ENCODE assay signal across 8 cellular contexts in the genomic region with DNA sequence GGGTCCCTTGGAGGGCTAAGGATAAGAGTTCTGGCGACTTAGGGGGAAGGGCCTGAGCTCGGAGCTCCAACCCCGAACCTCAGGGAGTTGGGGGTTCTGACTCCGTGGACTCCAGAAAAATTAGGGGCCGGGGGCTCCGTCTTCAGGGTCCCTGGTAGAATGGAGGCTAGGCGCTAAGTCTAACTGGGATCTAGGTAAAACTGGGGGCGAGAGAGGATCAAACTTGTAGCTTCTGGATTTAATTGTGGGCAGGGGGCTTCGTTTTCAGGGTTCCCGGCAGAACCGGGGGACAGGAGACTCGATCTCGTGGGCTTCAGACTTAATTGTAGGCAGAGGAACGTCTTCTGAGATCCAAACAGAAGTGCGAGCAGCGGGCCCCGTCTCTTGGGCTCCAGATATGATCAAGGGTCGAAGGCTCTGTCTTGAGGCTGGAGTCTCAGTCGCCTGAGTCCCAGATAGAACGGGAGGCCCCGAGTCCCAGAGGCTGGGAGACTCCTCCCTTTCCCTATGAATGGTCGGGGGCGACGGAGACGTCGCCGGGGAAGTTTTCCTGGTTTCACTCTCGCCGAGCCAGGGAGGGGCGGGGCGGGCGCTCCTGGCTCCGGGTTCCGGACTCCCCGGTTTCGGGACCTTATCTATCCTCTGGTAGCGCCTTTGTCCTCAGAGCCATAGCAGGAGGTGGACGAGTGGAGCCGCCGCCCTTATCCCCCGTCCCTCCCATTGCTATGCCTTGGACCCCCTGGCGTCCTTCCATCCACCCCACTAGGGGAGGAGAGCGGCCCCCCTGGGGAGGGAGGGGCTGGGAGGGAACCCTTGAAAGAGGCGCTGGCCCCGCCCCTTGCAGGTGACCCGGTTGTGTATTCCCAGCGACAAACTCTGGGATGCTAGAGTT. TPM values are rescaled to one million over a fixed set of nuclear protein-coding genes. Genes with fewer than 3 reads are reported as not detected.
A peak's percentile ranks its signal among the peaks of the same experiment; 100 is the strongest.
DNase-seq lines count a peak whose midpoint lies in the region; ATAC-seq and TF ChIP-seq lines count a peak whose summit lies in the region.

No MANE protein-coding gene starts in this region.

- DNase-seq in Calu3 (peak; percentile 90), MM.1S (no peak), adipocyte (ENCODE audit: low read depth) (peak; percentile 90), heart left ventricle (peak; percentile 78 to 85 (median 80)), OCI-M2 (lab: John Stamatoyannopoulos, UW; ENCODE audit: unreplicated experiment) (no peak), SHP77 (lab: John Stamatoyannopoulos, UW) (no peak)

- peak overlapping the region; percentile 66 for H3K4me3 Mint-ChIP-seq in Calu3 (ENCODE audit: low read depth, unreplicated experiment)

- peaks cover 63% of the 10 kb centered on the region for H3K36me3 Mint-ChIP-seq in Calu3 (ENCODE audit: insufficient read depth, unreplicated experiment)

- H3K79me2 ChIP-seq in MM.1S (ENCODE audit: low read length): no peaks in the 10 kb centered on the region
- peaks cover 39% of the 10 kb centered on the region for H3K79me2 ChIP-seq in parathyroid adenoma

- H2AFZ ChIP-seq in MM.1S (ENCODE audit: low read length) (no peak overlapping the region), parathyroid adenoma (peak overlapping the region; percentile 14)

- 1 to 2% (median 1%) methylated on average over 27 to 47 of the region's 47 CpGs for WGBS in heart left ventricle, 4 donors

- TF ChIP-seq POLR2A in heart left ventricle (IDR thresholded peaks at IDR 0.05): peak in 1 of 2 donors; percentile 45

- peaks cover 60% of the 10 kb centered on the region for H3K27me3 ChIP-seq in MM.1S (replicated peaks; ENCODE audit: insufficient read depth, low read length)
- no peaks in the 10 kb centered on the region for H3K27me3 ChIP-seq in adipocyte (replicated peaks; ENCODE audit: control insufficient read depth, insufficient read depth, low read length)
- no peaks in the 10 kb centered on the region for H3K27me3 ChIP-seq in heart left ventricle
- no peaks in the 10 kb centered on the region for H3K27me3 ChIP-seq in parathyroid adenoma (ENCODE audit: control insufficient read depth, insufficient read depth, low read length)

- H3K4me3 ChIP-seq in MM.1S (ENCODE audit: low read length) (no peak overlapping the region; the same call in 1 of the 2 replicates), adipocyte (ENCODE audit: low read length) (peak overlapping the region; percentile 98), heart left ventricle (peak overlapping the region; percentile 86 to 100 (median 99)), parathyroid adenoma (ENCODE audit: low read depth, low read length) (peak overlapping the region; percentile 99)

- CTCF ChIA-PET in Calu3 (lab: Charles Lee): interaction anchor here (0.5 to 1.1 kb wide), 4 partner anchors 10 to 124 kb away, joined by 3 to 4 read pairs (median 4); partner anchors contain the start of gene TOMM40

- ATAC-seq in heart left ventricle (peak in 2 of 4 donors; percentile 4 to 41), HG03139 (IDR thresholded peaks at IDR 0.05; ENCODE audit: unreplicated experiment) (no peak)

- no peak overlapping the region for H3K27ac ChIP-seq in MM.1S (ENCODE audit: low read length)
- H3K27ac ChIP-seq in heart left ventricle: peak overlapping the region; percentile 94 to 100 (median 98)
- peak overlapping the region; percentile 97 for H3K27ac ChIP-seq in parathyroid adenoma

- H3K27me3 Mint-ChIP-seq in Calu3 (ENCODE audit: unreplicated experiment): no peaks in the 10 kb centered on the region

- H4K20me1 ChIP-seq in MM.1S (ENCODE audit: insufficient read depth, low read length): no peaks in the 10 kb centered on the region

- H3K36me3 ChIP-seq in MM.1S (replicated peaks; ENCODE audit: insufficient read depth, low read length): no peaks in the 10 kb centered on the region
- no peaks in the 10 kb centered on the region for H3K36me3 ChIP-seq in adipocyte (ENCODE audit: control insufficient read depth, insufficient read depth, low read length, severe bottlenecking)
- no peaks in the 10 kb centered on the region for H3K36me3 ChIP-seq in heart left ventricle
- H3K36me3 ChIP-seq in parathyroid adenoma (ENCODE audit: control insufficient read depth, insufficient read depth, low read length): no peaks in the 10 kb centered on the region

- H3K4me1 ChIP-seq in MM.1S (ENCODE audit: low read length): peaks cover 17% of the 10 kb centered on the region
- peaks cover 19% of the 10 kb centered on the region for H3K4me1 ChIP-seq in adipocyte (ENCODE audit: control insufficient read depth, insufficient read depth, low read length)
- peaks cover 15 to 69% (median 43%) of the 10 kb centered on the region in 12 donors for H3K4me1 ChIP-seq in heart left ventricle
- peaks cover 21% of the 10 kb centered on the region for H3K4me1 ChIP-seq in parathyroid adenoma

- H3K9me3 ChIP-seq in MM.1S (replicated peaks; ENCODE audit: insufficient read depth, low read length) (no peaks in the 10 kb centered on the region), adipocyte (ENCODE audit: control insufficient read depth, low read length) (no peaks in the 10 kb centered on the region), heart left ventricle (no peaks in the 10 kb centered on the region), parathyroid adenoma (ENCODE audit: control insufficient read depth, low read length) (no peaks in the 10 kb centered on the region)

- TSS peak; percentile 99 for BruUV-seq in Calu3 (replicated peaks; lab: Mats Ljungman, UMichigan)

- intact Hi-C loops in Calu3 (cut with micrococcal nuclease; ENCODE audit: unreplicated experiment): loop anchor here (10.0 kb wide), 1 partner anchor 123 kb away; no protein-coding TSS in a partner anchor
- intact Hi-C loops in heart left ventricle (cut with DNase I): loop anchor here in 6 of 10 donors (2.0 to 10.0 kb wide), 6 partner anchors 23 to 163 kb away; partner anchors contain the start of gene TOMM40 (in 5 of the 6)

- H3K4me2 ChIP-seq in MM.1S (ENCODE audit: low read depth, low read length) (peak overlapping the region; percentile 98; the same call in 1 of the 2 replicates), parathyroid adenoma (ENCODE audit: low read length) (peak overlapping the region; percentile 99)

- peak overlapping the region; percentile 73 for H3K27ac Mint-ChIP-seq in Calu3 (ENCODE audit: unreplicated experiment)

- peaks cover 34% of the 10 kb centered on the region for H3K4me1 Mint-ChIP-seq in Calu3 (ENCODE audit: low read depth, unreplicated experiment)

- H3K9me3 Mint-ChIP-seq in Calu3 (ENCODE audit: low read depth, unreplicated experiment): no peaks in the 10 kb centered on the region

- H3F3A ChIP-seq in MM.1S (ENCODE audit: insufficient read depth, low read length): no peaks in the 10 kb centered on the region; the same call in 1 of the 2 replicates

- no peak overlapping the region for H3K9ac ChIP-seq in MM.1S (ENCODE audit: low read length)
- peak overlapping the region; percentile 98 for H3K9ac ChIP-seq in adipocyte (ENCODE audit: low read length)
- H3K9ac ChIP-seq in parathyroid adenoma: peak overlapping the region; percentile 94

- TF ChIP-seq CTCF in Calu3 (IDR thresholded peaks at IDR 0.05; ENCODE audit: unreplicated experiment): no peak
- TF ChIP-seq CTCF in MM.1S (IDR thresholded peaks at IDR 0.05; ENCODE audit: low read length): no peak
- no peak for TF ChIP-seq CTCF in heart left ventricle (IDR thresholded peaks at IDR 0.05)
- no peak for TF ChIP-seq CTCF in parathyroid adenoma (IDR thresholded peaks at IDR 0.05)

- no peaks in the 10 kb centered on the region for H3K9me2 ChIP-seq in MM.1S (replicated peaks; ENCODE audit: insufficient read depth, low read length)

RNA-seq across cellular contexts. Expression of gene NECTIN2, which starts 1.3 kb away (rescaled TPM):
- total RNA-seq in Calu3 (2022): 137 and 174 TPM in 2 replicates
- 10 to 100 TPM; 37.0 to 99.6 (median 57.6) TPM for total RNA-seq in heart left ventricle
- 10 to 100 TPM; 40.9 to 96.5 TPM for polyA plus RNA-seq in heart left ventricle

RNA-seq across cellular contexts. Expression of gene BCAM, which starts 38.5 kb away (rescaled TPM):
- total RNA-seq in Calu3 (2022): 30.0 and 31.2 TPM in 2 replicates
- 100 to 1,000 TPM in 4 of 9 donors, 10 to 100 TPM in 5; 50.9 to 160 (median 94.3) TPM for total RNA-seq in heart left ventricle
- 100 to 1,000 TPM in 1 of 2 donors, 10 to 100 TPM in 1; 55.3 to 126 TPM for polyA plus RNA-seq in heart left ventricle

RNA-seq across cellular contexts. Expression of gene TOMM40, which starts 43.7 kb away (rescaled TPM):
- total RNA-seq in Calu3 (2022) (152 and 162 TPM in 2 replicates), heart left ventricle (10 to 100 TPM; 32.2 to 58.8 (median 46.3) TPM)
- polyA plus RNA-seq in heart left ventricle: 10 to 100 TPM; 41.3 to 79.9 TPM

RNA-seq across cellular contexts. Expression of gene APOE, which starts 58.2 kb away (rescaled TPM):
- total RNA-seq in Calu3 (2022): 1.1 and 4.1 TPM in 2 replicates
- 100 to 1,000 TPM in 2 of 9 donors, 10 to 100 TPM in 5, 1 to 10 TPM in 2; 4.1 to 149 (median 25.7) TPM for total RNA-seq in heart left ventricle
- 10 to 100 TPM; 33.2 to 35.7 TPM for polyA plus RNA-seq in heart left ventricle

Comparison
In these comparisons a context has a peak if more than half of its experiments do, and no peak if none do; other contexts are left out.
1. DNase-seq: peak in Calu3 (single experiment), adipocyte (single experiment) and heart left ventricle (5 of 5); none in MM.1S (single experiment), OCI-M2 (single experiment) and SHP77 (0 of 2).